ENCODE assay signal across 23 cellular contexts in the genomic region with DNA sequence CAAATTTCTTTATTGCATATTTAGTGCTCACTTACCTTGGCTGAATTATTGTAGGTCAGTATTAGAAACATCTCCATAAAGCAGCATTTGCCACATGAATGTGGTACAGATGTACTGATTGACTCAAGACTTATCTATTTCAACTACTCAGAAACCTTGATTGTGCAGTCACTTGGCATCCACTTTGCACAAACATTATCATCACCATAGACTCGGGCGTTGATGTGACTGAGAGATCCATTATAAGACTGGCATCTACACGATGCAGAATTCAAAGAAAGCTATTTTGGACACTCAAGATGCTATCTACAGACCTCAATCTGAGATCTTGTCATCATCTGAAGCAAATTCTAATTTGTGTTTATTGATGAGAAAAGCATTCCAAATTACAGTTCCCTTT.
"Had no signal": no experiment of that assay in that cellular context is flagged by ENCODE, and none has a peak within 500 bp of the region (broad histone marks: within the 10 kb centered on the region; RNA-seq: fewer than 3 reads in every experiment).

No MANE protein-coding gene starts in this region.

- H3K27me3 ChIP-seq: colonic mucosa, dorsolateral prefrontal cortex, esophagus muscularis mucosa, esophagus squamous epithelium, foreskin keratinocyte, gastrocnemius medialis, gastroesophageal sphincter had no signal

- H3K4me3 ChIP-seq: colonic mucosa, coronary artery, esophagus muscularis mucosa, esophagus squamous epithelium, gastrocnemius medialis, gastroesophageal sphincter, heart left ventricle, heart right ventricle had no signal

- H3K36me3 ChIP-seq: colonic mucosa, esophagus muscularis mucosa, esophagus squamous epithelium, gastrocnemius medialis, gastroesophageal sphincter, heart left ventricle, heart right ventricle had no signal

- H3K27ac ChIP-seq: colonic mucosa, coronary artery, epithelial cell of prostate, esophagus muscularis mucosa, esophagus squamous epithelium, foreskin keratinocyte, gastrocnemius medialis, gastroesophageal sphincter, heart left ventricle, heart right ventricle had no signal

- H3K9me3 ChIP-seq: colonic mucosa, esophagus muscularis mucosa, esophagus squamous epithelium, gastrocnemius medialis, gastroesophageal sphincter, heart left ventricle, heart right ventricle had no signal

- DNase-seq: colonic mucosa; cortex of kidney; dermis blood vessel endothelial cell; dorsolateral prefrontal cortex; effector CD4-positive, alpha-beta T cell; effector CD8-positive, alpha-beta T cell; effector memory CD4-positive, alpha-beta T cell; effector memory CD8-positive, alpha-beta T cell; endodermal cell; erythroblast; esophagus squamous epithelium; foreskin fibroblast; foreskin keratinocyte; foreskin melanocyte; gastrocnemius medialis; glutamatergic neuron; head of caudate nucleus; heart left ventricle; heart right ventricle had no signal

- H3K4me1 ChIP-seq: colonic mucosa, esophagus muscularis mucosa, esophagus squamous epithelium, gastrocnemius medialis, gastroesophageal sphincter, heart left ventricle, heart right ventricle had no signal
